In the genomic region with DNA sequence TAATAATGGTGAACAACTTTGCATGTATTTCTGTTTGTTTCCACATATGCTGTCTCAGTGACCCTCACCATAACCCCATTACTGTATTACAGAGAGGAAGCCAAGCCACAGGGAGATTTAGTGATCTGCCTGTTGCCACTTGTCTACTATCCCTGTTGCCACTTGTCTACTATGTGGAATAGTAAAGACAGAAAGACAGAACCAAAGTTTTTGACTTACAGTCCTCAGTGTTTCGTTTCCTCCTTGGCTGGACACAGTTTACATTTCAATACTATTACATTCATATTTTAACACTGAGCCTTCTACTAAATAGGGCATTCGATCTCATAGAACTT, we compare ENCODE assay signal across 1 cellular context.
TF ChIP-seq lines count a peak whose summit lies in the region.

No MANE protein-coding gene starts in this region.

TF ChIP-seq in H1, 55 proteins besides CTCF, POLR2A, EP300 and RAD21:
- no peak for TF ChIP-seq EGR1 (IDR thresholded peaks at IDR 0.05; ENCODE audit: borderline replicate concordance, low read depth, low read length)
- no peak for TF ChIP-seq RFX5 (IDR thresholded peaks at IDR 0.05; ENCODE audit: borderline replicate concordance, low read depth, low read length)
- TF ChIP-seq TAF1 (IDR thresholded peaks at IDR 0.05; ENCODE audit: low read depth, low read length) = no peak
- no peak for TF ChIP-seq TCF12 (IDR thresholded peaks at IDR 0.05; ENCODE audit: low read depth, low read length)
- TF ChIP-seq ZNF274 (IDR thresholded peaks at IDR 0.05; ENCODE audit: borderline replicate concordance, extremely low read depth, low read length) = no peak
- no peak for TF ChIP-seq SAP30 (IDR thresholded peaks at IDR 0.05; ENCODE audit: insufficient read depth, insufficient replicate concordance, low read length)
- no peak for TF ChIP-seq BACH1 (IDR thresholded peaks at IDR 0.05; ENCODE audit: low read length)
- TF ChIP-seq KDM4A (IDR thresholded peaks at IDR 0.05; ENCODE audit: low read depth, low read length, severe bottlenecking) = no peak
- TF ChIP-seq SP1 (IDR thresholded peaks at IDR 0.05; ENCODE audit: low read depth, low read length) = no peak
- no peak for TF ChIP-seq CHD2 (IDR thresholded peaks at IDR 0.05; ENCODE audit: low read length)
